8 cellular contexts compared by ENCODE assay signal in the genomic region with DNA sequence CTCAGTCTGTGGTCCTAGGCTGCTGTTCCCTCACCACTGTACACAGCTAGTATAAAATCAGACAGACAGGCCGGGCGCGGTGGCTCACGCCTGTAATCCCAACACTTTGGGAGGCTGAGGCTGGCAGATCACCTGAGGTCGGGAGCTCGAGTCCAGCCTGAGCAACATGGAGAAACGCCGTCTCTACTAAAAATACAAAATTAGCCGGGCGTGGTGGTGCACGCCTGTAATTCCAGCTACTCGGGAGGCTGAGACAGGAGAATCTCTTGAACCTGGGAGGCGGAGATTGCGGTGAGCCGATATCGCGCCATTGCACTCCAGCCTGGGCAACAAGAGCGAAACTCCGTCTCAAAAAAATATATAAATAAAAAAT. TPM values are rescaled to one million over a fixed set of nuclear protein-coding genes. Genes with fewer than 3 reads are reported as not detected.
DNase-seq lines count a peak whose midpoint lies in the region; ATAC-seq, FAIRE-seq and TF ChIP-seq lines count a peak whose summit lies in the region.
"Not testable (repeated sequence)": the region's sequence is repeated elsewhere in the genome, so short reads cannot be mapped to it uniquely, and the experiment has no call there.

No MANE protein-coding gene starts in this region.

- not testable (repeated sequence) for H3K9me3 Mint-ChIP-seq in GM23338; activated T-helper 2 cell treated with anti-CD3 and anti-CD28 coated beads, Interferon-gamma antibody, Interleukin-2, Interleukin-4, amounts not matched to agents 10 μg/mL and 5 μg/mL and 100 μg/mL, durations not matched to agents 14 hours and 24 hours and 36 hours; naive thymus-derived CD8-positive, alpha-beta T cell; stimulated activated effector memory CD8-positive, alpha-beta T cell treated with anti-CD3 and anti-CD28 coated beads, Interleukin-12 subunit alpha, Interleukin-12 subunit beta, amount 100 ng/mL, for 72 hours

- not testable (repeated sequence) for H3K27me3 ChIP-seq in GM23338 (ENCODE audit: insufficient read depth); PC-9 (ENCODE audit: insufficient read depth, low read depth); duodenal mucosa (ENCODE audit: control insufficient read depth in 1 of 2, insufficient read depth in 2 of 2, low read length in 2 of 2); iPS DF 6.9 (ENCODE audit: control insufficient read depth, insufficient read depth, low read length)

- not testable (repeated sequence) for BruUV-seq in PC-9 (replicated peaks; lab: Mats Ljungman, UMichigan)

- peak overlapping the region in 1 of 2 donors; percentile 52 for H3K9ac ChIP-seq in duodenal mucosa (ENCODE audit: low read depth in 1 of 2, low read length in 2 of 2)

- H4K20me1 ChIP-seq in GM23338 (replicated peaks; ENCODE audit: insufficient read depth), result peaks cover 16% of the 10 kb centered on the region
- H4K20me1 ChIP-seq in PC-9 (ENCODE audit: insufficient read depth), result not testable (repeated sequence)

- peaks cover 16% of the 10 kb centered on the region for H3K4me1 Mint-ChIP-seq in GM23338
- H3K4me1 Mint-ChIP-seq in activated T-helper 2 cell treated with anti-CD3 and anti-CD28 coated beads, Interferon-gamma antibody, Interleukin-2, Interleukin-4, amounts not matched to agents 10 μg/mL and 5 μg/mL and 100 μg/mL, durations not matched to agents 14 hours and 24 hours and 36 hours (ENCODE audit: low read depth), result peaks cover 35% of the 10 kb centered on the region
- peaks cover 22 to 51% (median 41%) of the 10 kb centered on the region in 4 donors for H3K4me1 Mint-ChIP-seq in naive thymus-derived CD8-positive, alpha-beta T cell
- peaks cover 29% of the 10 kb centered on the region for H3K4me1 Mint-ChIP-seq in stimulated activated effector memory CD8-positive, alpha-beta T cell treated with anti-CD3 and anti-CD28 coated beads, Interleukin-12 subunit alpha, Interleukin-12 subunit beta, amount 100 ng/mL, for 72 hours

- H3K4me3 Mint-ChIP-seq in GM23338, result peak overlapping the region; percentile 98
- peak overlapping the region; percentile 99 for H3K4me3 Mint-ChIP-seq in activated T-helper 2 cell treated with anti-CD3 and anti-CD28 coated beads, Interferon-gamma antibody, Interleukin-2, Interleukin-4, amounts not matched to agents 10 μg/mL and 5 μg/mL and 100 μg/mL, durations not matched to agents 14 hours and 24 hours and 36 hours (ENCODE audit: low read depth)
- H3K4me3 Mint-ChIP-seq in naive thymus-derived CD8-positive, alpha-beta T cell, result peak overlapping the region; percentile 82 to 98 (median 96)
- peak overlapping the region; percentile 87 for H3K4me3 Mint-ChIP-seq in stimulated activated effector memory CD8-positive, alpha-beta T cell treated with anti-CD3 and anti-CD28 coated beads, Interleukin-12 subunit alpha, Interleukin-12 subunit beta, amount 100 ng/mL, for 72 hours

- H3F3A ChIP-seq in GM23338 (replicated peaks; ENCODE audit: low read depth), result not testable (repeated sequence)
- peaks cover 22% of the 10 kb centered on the region for H3F3A ChIP-seq in PC-9 (ENCODE audit: insufficient read depth, low read depth)

- H3K4me3 ChIP-seq in A549, result peak overlapping the region; percentile 58
- H3K4me3 ChIP-seq in GM23338, result peak overlapping the region; percentile 94
- peak overlapping the region; percentile 77 for H3K4me3 ChIP-seq in PC-9
- H3K4me3 ChIP-seq in duodenal mucosa (ENCODE audit: low read depth in 1 of 2, low read length in 2 of 2), result peak overlapping the region; percentile 74 to 95
- peak overlapping the region; percentile 95; the same call in 1 of the 2 replicates for H3K4me3 ChIP-seq in iPS DF 6.9 (ENCODE audit: low read length)

- TF ChIP-seq CTCF in A549 (IDR thresholded peaks at IDR 0.05); GM23338 (conservative IDR thresholded peaks at IDR 0.05; ENCODE audit: low read depth in 2 of 2); PC-9 (conservative IDR thresholded peaks at IDR 0.05): not testable (repeated sequence)

- intact Hi-C loops in PC-9 (cut with micrococcal nuclease; ENCODE audit: unreplicated experiment), result loop anchor here (2.0 to 10.0 kb wide), 3 partner anchors 34 to 312 kb away; a partner anchor contains a TSS
- intact Hi-C loops in activated T-helper 2 cell treated with anti-CD3 and anti-CD28 coated beads, Interferon-gamma antibody, Interleukin-2, Interleukin-4, amounts not matched to agents 10 μg/mL and 5 μg/mL and 100 μg/mL, durations not matched to agents 14 hours and 24 hours and 36 hours (cut with micrococcal nuclease), result loop anchor here (1.0 to 5.0 kb wide), 2 partner anchors 34 to 575 kb away; a partner anchor contains a TSS

- POLR2A ChIA-PET in A549 (lab: Yijun Ruan, JAX) (interaction anchor here (0.6 to 1.6 kb wide), 10 partner anchors 9 to 202 kb away, joined by 3 to 11 read pairs (median 4); no protein-coding TSS in a partner anchor), PC-9 (lab: Charles Lee; ENCODE audit: unreplicated experiment) (interaction anchor here (0.5 to 0.9 kb wide), 5 partner anchors 10 to 521 kb away, joined by 3 to 5 read pairs (median 5); no protein-coding TSS in a partner anchor)
- POLR2A ChIA-PET in naive thymus-derived CD8-positive, alpha-beta T cell (lab: Charles Lee), result interaction anchor here (1.0 to 3.3 kb wide), 8 partner anchors 8 to 577 kb away, joined by 3 to 23 read pairs (median 7); a partner anchor contains a TSS

- not testable (repeated sequence) for TF ChIP-seq RAD21 in A549 (conservative IDR thresholded peaks at IDR 0.05 in 1 of 2, IDR thresholded peaks at IDR 0.05 in 1 of 2)

- not testable (repeated sequence) for FAIRE-seq in A549 (lab: Jason Lieb, UNC)

- not testable (repeated sequence) for DNase-seq in A549 (ENCODE audit: low read depth in 1 of 2, low spot score in 1 of 2); GM23338 (ENCODE audit: low spot score); PC-9; activated T-helper 2 cell treated with anti-CD3 and anti-CD28 coated beads, Interferon-gamma antibody, Interleukin-2, Interleukin-4, amounts not matched to agents 10 μg/mL and 5 μg/mL and 100 μg/mL, durations not matched to agents 14 hours and 24 hours and 36 hours (ENCODE audit: low spot score); iPS DF 6.9 (ENCODE audit: low read depth, low spot score); naive thymus-derived CD8-positive, alpha-beta T cell; stimulated activated effector memory CD8-positive, alpha-beta T cell treated with anti-CD3 and anti-CD28 coated beads, Interleukin-12 subunit alpha, Interleukin-12 subunit beta, amount 100 ng/mL, for 72 hours (ENCODE audit: low spot score in 2 of 2)

- H2AFZ ChIP-seq in GM23338 (peak overlapping the region; percentile 93), PC-9 (peak overlapping the region; percentile 92)

- not testable (repeated sequence) for H3K27me3 Mint-ChIP-seq in GM23338 (ENCODE audit: insufficient read depth, low read depth, poor library complexity); activated T-helper 2 cell treated with anti-CD3 and anti-CD28 coated beads, Interferon-gamma antibody, Interleukin-2, Interleukin-4, amounts not matched to agents 10 μg/mL and 5 μg/mL and 100 μg/mL, durations not matched to agents 14 hours and 24 hours and 36 hours (ENCODE audit: low read depth); naive thymus-derived CD8-positive, alpha-beta T cell

- H3K36me3 Mint-ChIP-seq in GM23338 (ENCODE audit: low read depth), result peaks cover 40% of the 10 kb centered on the region
- H3K36me3 Mint-ChIP-seq in activated T-helper 2 cell treated with anti-CD3 and anti-CD28 coated beads, Interferon-gamma antibody, Interleukin-2, Interleukin-4, amounts not matched to agents 10 μg/mL and 5 μg/mL and 100 μg/mL, durations not matched to agents 14 hours and 24 hours and 36 hours (ENCODE audit: low read depth), result peaks cover 49% of the 10 kb centered on the region
- H3K36me3 Mint-ChIP-seq in naive thymus-derived CD8-positive, alpha-beta T cell, result peaks cover 0 to 32% (median 8%) of the 10 kb centered on the region in 3 donors
- H3K36me3 Mint-ChIP-seq in stimulated activated effector memory CD8-positive, alpha-beta T cell treated with anti-CD3 and anti-CD28 coated beads, Interleukin-12 subunit alpha, Interleukin-12 subunit beta, amount 100 ng/mL, for 72 hours, result peaks cover 60% of the 10 kb centered on the region

- not testable (repeated sequence) for TF ChIP-seq POLR2A in A549 (IDR thresholded peaks at IDR 0.05; ENCODE audit: low read length)

- H3K4me1 ChIP-seq in A549 (peaks cover 32% of the 10 kb centered on the region), PC-9 (replicated peaks; ENCODE audit: insufficient read depth) (peaks cover 30% of the 10 kb centered on the region), duodenal mucosa (ENCODE audit: control insufficient read depth in 1 of 2, insufficient read depth in 2 of 2, low read length in 2 of 2) (peaks cover 23 to 32% of the 10 kb centered on the region in 2 donors)
- not testable (repeated sequence) for H3K4me1 ChIP-seq in GM23338 (ENCODE audit: insufficient read depth); iPS DF 6.9 (ENCODE audit: control insufficient read depth, insufficient read depth, low read length)

- not testable (repeated sequence) for H3K9me3 ChIP-seq in A549; PC-9 (ENCODE audit: insufficient read depth, low read depth); duodenal mucosa (ENCODE audit: control insufficient read depth in 1 of 2, low read length in 2 of 2); iPS DF 6.9 (ENCODE audit: control insufficient read depth, insufficient read depth, low read length)

- TF ChIP-seq EP300 in A549 (IDR thresholded peaks at IDR 0.05), result not testable (repeated sequence)

- H3K27ac Mint-ChIP-seq in GM23338, result peak overlapping the region; percentile 81; the same call in 1 of the 2 replicates
- peak overlapping the region; percentile 94 for H3K27ac Mint-ChIP-seq in activated T-helper 2 cell treated with anti-CD3 and anti-CD28 coated beads, Interferon-gamma antibody, Interleukin-2, Interleukin-4, amounts not matched to agents 10 μg/mL and 5 μg/mL and 100 μg/mL, durations not matched to agents 14 hours and 24 hours and 36 hours
- H3K27ac Mint-ChIP-seq in naive thymus-derived CD8-positive, alpha-beta T cell, result peak overlapping the region; percentile 95 to 100 (median 99)
- peak overlapping the region; percentile 95 for H3K27ac Mint-ChIP-seq in stimulated activated effector memory CD8-positive, alpha-beta T cell treated with anti-CD3 and anti-CD28 coated beads, Interleukin-12 subunit alpha, Interleukin-12 subunit beta, amount 100 ng/mL, for 72 hours

- H3K79me2 ChIP-seq in GM23338 (replicated peaks; ENCODE audit: insufficient read depth) (peaks cover 44% of the 10 kb centered on the region), PC-9 (ENCODE audit: low read depth) (peaks cover 43% of the 10 kb centered on the region)

- not testable (repeated sequence) for H3K9me2 ChIP-seq in GM23338 (ENCODE audit: insufficient read depth); PC-9 (ENCODE audit: insufficient read depth)

- WGBS in A549 (ENCODE audit: missing lambda C conversion rate), result 3% methylated on average over 16 of the region's 19 CpGs
- no CpG with 5 or more reads among the region's 19 CpGs for WGBS in iPS DF 6.9 (ENCODE audit: insufficient coverage, insufficient read length)

- H3K4me2 ChIP-seq in A549, result peak overlapping the region; percentile 61
- H3K4me2 ChIP-seq in GM23338, result peak overlapping the region; percentile 75
- peak overlapping the region; percentile 76 for H3K4me2 ChIP-seq in PC-9

- ATAC-seq in A549 (peak in 1 of 2 experiments; percentile 19; a peak in 3 of 6 replicates), GM23338 (peak; percentile 2)
- ATAC-seq in naive thymus-derived CD8-positive, alpha-beta T cell; stimulated activated effector memory CD8-positive, alpha-beta T cell treated with anti-CD3 and anti-CD28 coated beads, Interleukin-12 subunit alpha, Interleukin-12 subunit beta, amount 100 ng/mL, for 72 hours: not testable (repeated sequence)

- CTCF ChIA-PET in A549 (lab: Yijun Ruan, JAX) (interaction anchor here (1.2 to 1.8 kb wide), 4 partner anchors 20 to 133 kb away, joined by 3 to 10 read pairs (median 6); no protein-coding TSS in a partner anchor), PC-9 (lab: Charles Lee) (interaction anchor here (0.7 kb wide), 1 partner anchor 471 kb away, joined by 3 read pairs; no protein-coding TSS in a partner anchor)

- H3K27ac ChIP-seq in A549, result peak overlapping the region; percentile 68 to 86
- not testable (repeated sequence) for H3K27ac ChIP-seq in GM23338 (ENCODE audit: low read depth); PC-9; duodenal mucosa (ENCODE audit: low read depth, low read length); iPS DF 6.9 (ENCODE audit: low read length)

- peaks cover 28% of the 10 kb centered on the region for H3K36me3 ChIP-seq in GM23338 (ENCODE audit: insufficient read depth)
- peaks cover 21% of the 10 kb centered on the region for H3K36me3 ChIP-seq in PC-9 (ENCODE audit: low read depth)
- H3K36me3 ChIP-seq in duodenal mucosa (ENCODE audit: control insufficient read depth in 1 of 2, insufficient read depth in 2 of 2, low read length in 2 of 2), result peaks cover 7 to 18% of the 10 kb centered on the region in 2 donors
- not testable (repeated sequence) for H3K36me3 ChIP-seq in iPS DF 6.9 (ENCODE audit: control insufficient read depth, insufficient read depth, low read length)

RNA-seq across cellular contexts. Expression of a gene that starts 0.5 kb away (rescaled TPM):
- polyA plus RNA-seq in A549 (2011; rRNA removed) (59.4 and 62.8 TPM in 2 replicates), A549 (2017; fragmentation: RNase III; extraction: RNeasy Plus Mini Kit Qiagen cat#74134 plus additional on column Dnase treatment) (30.2 to 31.4 TPM (median 30.3 TPM) in 3 replicates), GM23338 (2016; fragmentation: Nextera tagmentation; extraction: Ambion mirVana) (29.3 and 35.1 TPM in 2 replicates)
- 38.6 and 39.2 TPM in 2 replicates for polyA plus RNA-seq in A549 (2012; cell fraction: cytosol; rRNA removed)
- 35.2 and 40.2 TPM in 2 replicates for polyA plus RNA-seq in A549 (2012; cell fraction: nucleus; rRNA removed)
- 93.9 and 98.2 TPM in 2 replicates for polyA minus RNA-seq in A549 (2011; rRNA and poly(A)+ RNA removed)
- 71.3 and 92.5 TPM in 2 replicates for total RNA-seq in GM23338 (2014; rRNA removed; shearing (Covaris generic))
- 21.8 and 28.2 TPM in 2 replicates for total RNA-seq in PC-9 (2021)
- 59.5 and 62.7 TPM in 2 replicates for total RNA-seq in activated T-helper 2 cell treated with anti-CD3 and anti-CD28 coated beads, Interferon-gamma antibody, Interleukin-2, Interleukin-4, amounts not matched to agents 10 μg/mL and 5 μg/mL and 100 μg/mL, durations not matched to agents 14 hours and 24 hours and 36 hours
- 10 to 100 TPM; 83.3 to 92.4 TPM for total RNA-seq in naive thymus-derived CD8-positive, alpha-beta T cell
- polyA plus RNA-seq in naive thymus-derived CD8-positive, alpha-beta T cell, result 10 to 100 TPM; 21.0 to 30.2 (median 27.4) TPM

RNA-seq across cellular contexts. Expression of a gene that starts 34.0 kb away (rescaled TPM):
- polyA plus RNA-seq in A549 (2011; rRNA removed), result 54.5 and 56.2 TPM in 2 replicates
- polyA plus RNA-seq in A549 (2012; cell fraction: cytosol; rRNA removed), result 4.4 and 5.3 TPM in 2 replicates
- polyA plus RNA-seq in A549 (2012; cell fraction: nucleus; rRNA removed), result 7.4 and 12.6 TPM in 2 replicates
- polyA plus RNA-seq in A549 (2017; fragmentation: RNase III; extraction: RNeasy Plus Mini Kit Qiagen cat#74134 plus additional on column Dnase treatment), result 12.9 to 13.0 TPM (median 13.0 TPM) in 3 replicates
- polyA minus RNA-seq in A549 (2011; rRNA and poly(A)+ RNA removed), result 69.4 and 76.3 TPM in 2 replicates
- total RNA-seq in GM23338 (2014; rRNA removed; shearing (Covaris generic)), result 28.7 and 33.6 TPM in 2 replicates
- 9.3 and 12.8 TPM in 2 replicates for polyA plus RNA-seq in GM23338 (2016; fragmentation: Nextera tagmentation; extraction: Ambion mirVana)
- 20.3 and 50.8 TPM in 2 replicates for total RNA-seq in PC-9 (2021)
- total RNA-seq in activated T-helper 2 cell treated with anti-CD3 and anti-CD28 coated beads, Interferon-gamma antibody, Interleukin-2, Interleukin-4, amounts not matched to agents 10 μg/mL and 5 μg/mL and 100 μg/mL, durations not matched to agents 14 hours and 24 hours and 36 hours, result 70.2 and 71.9 TPM in 2 replicates
- 10 to 100 TPM; 65.5 to 66.5 TPM for total RNA-seq in naive thymus-derived CD8-positive, alpha-beta T cell
- polyA plus RNA-seq in naive thymus-derived CD8-positive, alpha-beta T cell, result 10 to 100 TPM; 12.9 to 22.6 (median 12.9) TPM
